ENCODE assay signal across 1 cellular context in genomic region chr1:36397378-36398230, GRCh38.
TF ChIP-seq lines count a peak whose summit lies in the region.

LSM10 (minus strand) TSS chr1:36397908; CDS start chr1:36394129, 3,779 bp downstream.

TF ChIP-seq in HepG2, 621 proteins besides CTCF, POLR2A, EP300 and RAD21 (continued from another document and continues in another):
- TF ChIP-seq TIGD3 (CRISPR knock-in tag; IDR thresholded peaks at IDR 0.05; ENCODE audit: borderline replicate concordance), result no peak; the same call in 1 of the 2 replicates
- no peak for TF ChIP-seq ZNF616 (CRISPR knock-in tag; IDR thresholded peaks at IDR 0.05; ENCODE audit: low read depth)
- TF ChIP-seq SP2 (CRISPR knock-in tag; IDR thresholded peaks at IDR 0.05), result peak; percentile 32; the same call in 1 of the 2 replicates
- TF ChIP-seq REL (CRISPR knock-in tag; conservative IDR thresholded peaks at IDR 0.05), result 0 out of 2 replicates have a peak, but pooled peaks have one; percentile 56
- peak; percentile 42; the same call in 1 of the 2 replicates for TF ChIP-seq GFI1 (CRISPR knock-in tag; IDR thresholded peaks at IDR 0.05; ENCODE audit: borderline replicate concordance)
- TF ChIP-seq ZNF33B (CRISPR knock-in tag; IDR thresholded peaks at IDR 0.05), result 0 out of 2 replicates have a peak, but pooled peaks have one; percentile 51
- TF ChIP-seq FOXP4 (CRISPR knock-in tag; IDR thresholded peaks at IDR 0.05), result peak; percentile 49; the same call in 1 of the 2 replicates
- TF ChIP-seq NFKB2 (CRISPR knock-in tag; IDR thresholded peaks at IDR 0.05; ENCODE audit: borderline replicate concordance), result peak; percentile 76; the same call in 1 of the 2 replicates
- no peak for TF ChIP-seq SRSF9 (IDR thresholded peaks at IDR 0.05; ENCODE audit: borderline replicate concordance, insufficient read depth, low read depth, low read length, poor library complexity, severe bottlenecking)
- TF ChIP-seq ZNF891 (CRISPR knock-in tag; IDR thresholded peaks at IDR 0.05), result no peak; the same call in 1 of the 2 replicates
- TF ChIP-seq ZNF329 (CRISPR knock-in tag; IDR thresholded peaks at IDR 0.05; ENCODE audit: low read depth), result 0 out of 2 replicates have a peak, but pooled peaks have one; percentile 44
- TF ChIP-seq, protein P1, sequence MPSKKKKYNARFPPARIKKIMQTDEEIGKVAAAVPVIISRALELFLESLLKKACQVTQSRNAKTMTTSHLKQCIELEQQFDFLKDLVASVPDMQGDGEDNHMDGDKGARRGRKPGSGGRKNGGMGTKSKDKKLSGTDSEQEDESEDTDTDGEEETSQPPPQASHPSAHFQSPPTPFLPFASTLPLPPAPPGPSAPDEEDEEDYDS (CRISPR knock-in tag; IDR thresholded peaks at IDR 0.05), result peak; percentile 38; the same call in 1 of the 2 replicates
- 0 out of 2 replicates have a peak, but pooled peaks have one; percentile 68 for TF ChIP-seq BRCA1 (CRISPR knock-in tag; IDR thresholded peaks at IDR 0.05)
- TF ChIP-seq ZNF20 (CRISPR knock-in tag; IDR thresholded peaks at IDR 0.05), result no peak
- 0 out of 2 replicates have a peak, but pooled peaks have one; percentile 11 for TF ChIP-seq ZNF768 (CRISPR knock-in tag; IDR thresholded peaks at IDR 0.05)
- peak; percentile 53; the same call in 1 of the 2 replicates for TF ChIP-seq BHLHE40 (IDR thresholded peaks at IDR 0.05; ENCODE audit: low read length)
- TF ChIP-seq ZSCAN9 (CRISPR knock-in tag; IDR thresholded peaks at IDR 0.05; ENCODE audit: borderline replicate concordance), result 0 out of 2 replicates have a peak, but pooled peaks have one; percentile 3
- no peak for TF ChIP-seq PHF5A (CRISPR knock-in tag; IDR thresholded peaks at IDR 0.05; ENCODE audit: low read depth, unreplicated experiment)
- TF ChIP-seq GMEB1 (CRISPR knock-in tag; IDR thresholded peaks at IDR 0.05; ENCODE audit: borderline replicate concordance), result peak; percentile 96
- 0 out of 2 replicates have a peak, but pooled peaks have one; percentile 41 for TF ChIP-seq ZNF44 (CRISPR knock-in tag; IDR thresholded peaks at IDR 0.05)
- peak; percentile 93 for TF ChIP-seq CREB1 (IDR thresholded peaks at IDR 0.05)
- peak; percentile 95 for TF ChIP-seq CREB1 (CRISPR knock-in tag; IDR thresholded peaks at IDR 0.05)
- no peak for TF ChIP-seq ZBTB42 (CRISPR knock-in tag; IDR thresholded peaks at IDR 0.05)
- TF ChIP-seq ZNF605 (CRISPR knock-in tag; IDR thresholded peaks at IDR 0.05), result peak; percentile 38; the same call in 1 of the 2 replicates
- TF ChIP-seq, protein P2, sequence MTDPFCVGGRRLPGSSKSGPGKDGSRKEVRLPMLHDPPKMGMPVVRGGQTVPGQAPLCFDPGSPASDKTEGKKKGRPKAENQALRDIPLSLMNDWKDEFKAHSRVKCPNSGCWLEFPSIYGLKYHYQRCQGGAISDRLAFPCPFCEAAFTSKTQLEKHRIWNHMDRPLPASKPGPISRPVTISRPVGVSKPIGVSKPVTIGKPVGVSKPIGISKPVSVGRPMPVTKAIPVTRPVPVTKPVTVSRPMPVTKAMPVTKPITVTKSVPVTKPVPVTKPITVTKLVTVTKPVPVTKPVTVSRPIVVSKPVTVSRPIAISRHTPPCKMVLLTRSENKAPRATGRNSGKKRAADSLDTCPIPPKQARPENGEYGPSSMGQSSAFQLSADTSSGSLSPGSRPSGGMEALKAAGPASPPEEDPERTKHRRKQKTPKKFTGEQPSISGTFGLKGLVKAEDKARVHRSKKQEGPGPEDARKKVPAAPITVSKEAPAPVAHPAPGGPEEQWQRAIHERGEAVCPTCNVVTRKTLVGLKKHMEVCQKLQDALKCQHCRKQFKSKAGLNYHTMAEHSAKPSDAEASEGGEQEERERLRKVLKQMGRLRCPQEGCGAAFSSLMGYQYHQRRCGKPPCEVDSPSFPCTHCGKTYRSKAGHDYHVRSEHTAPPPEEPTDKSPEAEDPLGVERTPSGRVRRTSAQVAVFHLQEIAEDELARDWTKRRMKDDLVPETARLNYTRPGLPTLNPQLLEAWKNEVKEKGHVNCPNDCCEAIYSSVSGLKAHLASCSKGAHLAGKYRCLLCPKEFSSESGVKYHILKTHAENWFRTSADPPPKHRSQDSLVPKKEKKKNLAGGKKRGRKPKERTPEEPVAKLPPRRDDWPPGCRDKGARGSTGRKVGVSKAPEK (CRISPR knock-in tag; IDR thresholded peaks at IDR 0.05; ENCODE audit: borderline replicate concordance), result no peak
- TF ChIP-seq, protein P3, sequence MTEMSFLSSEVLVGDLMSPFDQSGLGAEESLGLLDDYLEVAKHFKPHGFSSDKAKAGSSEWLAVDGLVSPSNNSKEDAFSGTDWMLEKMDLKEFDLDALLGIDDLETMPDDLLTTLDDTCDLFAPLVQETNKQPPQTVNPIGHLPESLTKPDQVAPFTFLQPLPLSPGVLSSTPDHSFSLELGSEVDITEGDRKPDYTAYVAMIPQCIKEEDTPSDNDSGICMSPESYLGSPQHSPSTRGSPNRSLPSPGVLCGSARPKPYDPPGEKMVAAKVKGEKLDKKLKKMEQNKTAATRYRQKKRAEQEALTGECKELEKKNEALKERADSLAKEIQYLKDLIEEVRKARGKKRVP (CRISPR knock-in tag; IDR thresholded peaks at IDR 0.05), result peak in 1 of 2 experiments; percentile 61; a peak in 1 of 4 replicates
- TF ChIP-seq POLR2AphosphoS5 (IDR thresholded peaks at IDR 0.05; ENCODE audit: low read depth, low read length), result peak; percentile 89
- TF ChIP-seq, protein P4, sequence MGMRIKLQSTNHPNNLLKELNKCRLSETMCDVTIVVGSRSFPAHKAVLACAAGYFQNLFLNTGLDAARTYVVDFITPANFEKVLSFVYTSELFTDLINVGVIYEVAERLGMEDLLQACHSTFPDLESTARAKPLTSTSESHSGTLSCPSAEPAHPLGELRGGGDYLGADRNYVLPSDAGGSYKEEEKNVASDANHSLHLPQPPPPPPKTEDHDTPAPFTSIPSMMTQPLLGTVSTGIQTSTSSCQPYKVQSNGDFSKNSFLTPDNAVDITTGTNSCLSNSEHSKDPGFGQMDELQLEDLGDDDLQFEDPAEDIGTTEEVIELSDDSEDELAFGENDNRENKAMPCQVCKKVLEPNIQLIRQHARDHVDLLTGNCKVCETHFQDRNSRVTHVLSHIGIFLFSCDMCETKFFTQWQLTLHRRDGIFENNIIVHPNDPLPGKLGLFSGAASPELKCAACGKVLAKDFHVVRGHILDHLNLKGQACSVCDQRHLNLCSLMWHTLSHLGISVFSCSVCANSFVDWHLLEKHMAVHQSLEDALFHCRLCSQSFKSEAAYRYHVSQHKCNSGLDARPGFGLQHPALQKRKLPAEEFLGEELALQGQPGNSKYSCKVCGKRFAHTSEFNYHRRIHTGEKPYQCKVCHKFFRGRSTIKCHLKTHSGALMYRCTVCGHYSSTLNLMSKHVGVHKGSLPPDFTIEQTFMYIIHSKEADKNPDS (CRISPR knock-in tag; IDR thresholded peaks at IDR 0.05), result peak; percentile 83; the same call in 1 of the 2 replicates
- TF ChIP-seq ZNF607 (CRISPR knock-in tag; IDR thresholded peaks at IDR 0.05; ENCODE audit: borderline replicate concordance), result peak; percentile 72; the same call in 1 of the 2 replicates
- TF ChIP-seq E2F2 (CRISPR knock-in tag; IDR thresholded peaks at IDR 0.05; ENCODE audit: borderline replicate concordance), result no peak
- TF ChIP-seq, protein P5, sequence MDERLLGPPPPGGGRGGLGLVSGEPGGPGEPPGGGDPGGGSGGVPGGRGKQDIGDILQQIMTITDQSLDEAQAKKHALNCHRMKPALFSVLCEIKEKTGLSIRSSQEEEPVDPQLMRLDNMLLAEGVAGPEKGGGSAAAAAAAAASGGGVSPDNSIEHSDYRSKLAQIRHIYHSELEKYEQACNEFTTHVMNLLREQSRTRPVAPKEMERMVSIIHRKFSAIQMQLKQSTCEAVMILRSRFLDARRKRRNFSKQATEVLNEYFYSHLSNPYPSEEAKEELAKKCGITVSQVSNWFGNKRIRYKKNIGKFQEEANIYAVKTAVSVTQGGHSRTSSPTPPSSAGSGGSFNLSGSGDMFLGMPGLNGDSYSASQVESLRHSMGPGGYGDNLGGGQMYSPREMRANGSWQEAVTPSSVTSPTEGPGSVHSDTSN (CRISPR knock-in tag; IDR thresholded peaks at IDR 0.05), result no peak
- TF ChIP-seq, protein P6, sequence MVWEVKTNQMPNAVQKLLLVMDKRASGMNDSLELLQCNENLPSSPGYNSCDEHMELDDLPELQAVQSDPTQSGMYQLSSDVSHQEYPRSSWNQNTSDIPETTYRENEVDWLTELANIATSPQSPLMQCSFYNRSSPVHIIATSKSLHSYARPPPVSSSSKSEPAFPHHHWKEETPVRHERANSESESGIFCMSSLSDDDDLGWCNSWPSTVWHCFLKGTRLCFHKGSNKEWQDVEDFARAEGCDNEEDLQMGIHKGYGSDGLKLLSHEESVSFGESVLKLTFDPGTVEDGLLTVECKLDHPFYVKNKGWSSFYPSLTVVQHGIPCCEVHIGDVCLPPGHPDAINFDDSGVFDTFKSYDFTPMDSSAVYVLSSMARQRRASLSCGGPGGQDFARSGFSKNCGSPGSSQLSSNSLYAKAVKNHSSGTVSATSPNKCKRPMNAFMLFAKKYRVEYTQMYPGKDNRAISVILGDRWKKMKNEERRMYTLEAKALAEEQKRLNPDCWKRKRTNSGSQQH (CRISPR knock-in tag; IDR thresholded peaks at IDR 0.05; ENCODE audit: low read depth), result peak; percentile 99
- TF ChIP-seq ZBTB38 (CRISPR knock-in tag; IDR thresholded peaks at IDR 0.05), result peak; percentile 43; the same call in 1 of the 2 replicates
- 0 out of 2 replicates have a peak, but pooled peaks have one; percentile 28 for TF ChIP-seq ZNF335 (CRISPR knock-in tag; IDR thresholded peaks at IDR 0.05)
- peak; percentile 94; the same call in 2 of the 3 replicates for TF ChIP-seq MXI1 (IDR thresholded peaks at IDR 0.05; ENCODE audit: borderline replicate concordance, low read depth, low read length)
- peak; percentile 83; the same call in 1 of the 2 replicates for TF ChIP-seq ZNF431 (CRISPR knock-in tag; IDR thresholded peaks at IDR 0.05; ENCODE audit: borderline replicate concordance, low read depth)
- 0 out of 2 replicates have a peak, but pooled peaks have one; percentile 78 for TF ChIP-seq FOXO4 (CRISPR knock-in tag; conservative IDR thresholded peaks at IDR 0.05)
- TF ChIP-seq KDM5A (IDR thresholded peaks at IDR 0.05; ENCODE audit: borderline replicate concordance, low read length), result peak; percentile 44; the same call in 1 of the 2 replicates
- TF ChIP-seq ZMYM4 (CRISPR knock-in tag; IDR thresholded peaks at IDR 0.05), result peak; percentile 46; the same call in 1 of the 2 replicates
- peak; percentile 37 for TF ChIP-seq AGO1 (IDR thresholded peaks at IDR 0.05; ENCODE audit: low read depth, low read length, poor library complexity, severe bottlenecking)
- TF ChIP-seq, protein P7, sequence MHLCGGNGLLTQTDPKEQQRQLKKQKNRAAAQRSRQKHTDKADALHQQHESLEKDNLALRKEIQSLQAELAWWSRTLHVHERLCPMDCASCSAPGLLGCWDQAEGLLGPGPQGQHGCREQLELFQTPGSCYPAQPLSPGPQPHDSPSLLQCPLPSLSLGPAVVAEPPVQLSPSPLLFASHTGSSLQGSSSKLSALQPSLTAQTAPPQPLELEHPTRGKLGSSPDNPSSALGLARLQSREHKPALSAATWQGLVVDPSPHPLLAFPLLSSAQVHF (CRISPR knock-in tag; IDR thresholded peaks at IDR 0.05), result no peak
- TF ChIP-seq ZNF772 (CRISPR knock-in tag; IDR thresholded peaks at IDR 0.05), result peak; percentile 80
- TF ChIP-seq TCF7 (IDR thresholded peaks at IDR 0.05; ENCODE audit: low read depth), result no peak
